In genomic region chr6:31776961-31777666, GRCh38 we compare ENCODE assay signal across 1 cellular context.
A peak's percentile ranks its signal among the peaks of the same experiment; 100 is the strongest.
TF ChIP-seq lines count a peak whose summit lies in the region.

VWA7 (minus strand) TSS chr6:31777328; CDS start chr6:31776779, 549 bp downstream.

TF ChIP-seq in K562, 482 proteins besides CTCF, POLR2A, EP300 and RAD21 (continued from another document and continues in another):
- TF ChIP-seq ZNF76 (CRISPR knock-in tag; IDR thresholded peaks at IDR 0.05; ENCODE audit: borderline replicate concordance): no peak
- peak; percentile 80 for TF ChIP-seq RBFOX2 (IDR thresholded peaks at IDR 0.05; ENCODE audit: low read depth, low read length)
- TF ChIP-seq MXI1 (IDR thresholded peaks at IDR 0.05; ENCODE audit: low read depth, low read length): no peak
- TF ChIP-seq HDAC2 (IDR thresholded peaks at IDR 0.05): peak; percentile 96
- TF ChIP-seq ZNF449 (CRISPR knock-in tag; IDR thresholded peaks at IDR 0.05): no peak
- TF ChIP-seq ZBTB34 (CRISPR knock-in tag; IDR thresholded peaks at IDR 0.05): no peak
- TF ChIP-seq HNRNPL (IDR thresholded peaks at IDR 0.05; ENCODE audit: low read depth, low read length): peak; percentile 69; the same call in 1 of the 2 replicates
- peak; percentile 91 for TF ChIP-seq CXXC5 (CRISPR knock-in tag; IDR thresholded peaks at IDR 0.05)
- no peak; the same call in 1 of the 2 replicates for TF ChIP-seq TRIM25 (IDR thresholded peaks at IDR 0.05; ENCODE audit: borderline replicate concordance)
- peak; percentile 90 for TF ChIP-seq CBFB (CRISPR knock-in tag; IDR thresholded peaks at IDR 0.05)
- peak; percentile 66; the same call in 1 of the 2 replicates for TF ChIP-seq CUX1 (CRISPR knock-in tag; IDR thresholded peaks at IDR 0.05)
- TF ChIP-seq RUNX1 (IDR thresholded peaks at IDR 0.05; ENCODE audit: low read depth): peak; percentile 89; the same call in 1 of the 2 replicates
- peak; percentile 57; the same call in 1 of the 2 replicates for TF ChIP-seq ERF (CRISPR knock-in tag; IDR thresholded peaks at IDR 0.05)
- TF ChIP-seq CREB1 (IDR thresholded peaks at IDR 0.05): peak; percentile 94
- TF ChIP-seq CREB1 (CRISPR knock-in tag; IDR thresholded peaks at IDR 0.05): peak; percentile 91
- TF ChIP-seq TCF3 (CRISPR knock-in tag; IDR thresholded peaks at IDR 0.05): peak; percentile 72
- peak; percentile 32 for TF ChIP-seq NUFIP1 (IDR thresholded peaks at IDR 0.05; ENCODE audit: partially characterized antibody)
- peak; percentile 82 for TF ChIP-seq ZBTB12 (CRISPR knock-in tag; IDR thresholded peaks at IDR 0.05)
- no peak for TF ChIP-seq ELK1 (CRISPR knock-in tag; IDR thresholded peaks at IDR 0.05)
- TF ChIP-seq IRF9 (tag; IDR thresholded peaks at IDR 0.05): no peak
- peak; percentile 79 for TF ChIP-seq MAFK (IDR thresholded peaks at IDR 0.05; ENCODE audit: low read length)
- TF ChIP-seq ATF6 (CRISPR knock-in tag; IDR thresholded peaks at IDR 0.05): peak; percentile 70; the same call in 1 of the 2 replicates
- TF ChIP-seq ID3 (CRISPR knock-in tag; IDR thresholded peaks at IDR 0.05): no peak
- peak; percentile 96 for TF ChIP-seq ID3 (tag; IDR thresholded peaks at IDR 0.05)
- peak; percentile 85; the same call in 1 of the 2 replicates for TF ChIP-seq TCF7 (IDR thresholded peaks at IDR 0.05; ENCODE audit: borderline replicate concordance)
- TF ChIP-seq PRPF4 (IDR thresholded peaks at IDR 0.05; ENCODE audit: insufficient read depth, low read depth, low read length, poor library complexity, severe bottlenecking): no peak
- peak; percentile 35; the same call in 1 of the 2 replicates for TF ChIP-seq ZFPM2 (CRISPR knock-in tag; IDR thresholded peaks at IDR 0.05)
- TF ChIP-seq ZNF551 (CRISPR knock-in tag; IDR thresholded peaks at IDR 0.05): no peak
- no peak for TF ChIP-seq IRF2 (CRISPR knock-in tag; IDR thresholded peaks at IDR 0.05)
- TF ChIP-seq ZNF316 (IDR thresholded peaks at IDR 0.05): peak; percentile 89
- no peak for TF ChIP-seq RBM17 (IDR thresholded peaks at IDR 0.05; ENCODE audit: borderline replicate concordance, low read depth, low read length)
- TF ChIP-seq ATF4 (CRISPR knock-in tag; IDR thresholded peaks at IDR 0.05): no peak; the same call in 1 of the 2 replicates
- TF ChIP-seq UBTF (IDR thresholded peaks at IDR 0.05; ENCODE audit: borderline replicate concordance in 1 of 2, low read depth in 2 of 2, low read length in 2 of 2): peak in 1 of 2 experiments; percentile 98; a peak in 2 of 4 replicates
- no peak for TF ChIP-seq STAG1 (CRISPR knock-in tag; IDR thresholded peaks at IDR 0.05; ENCODE audit: borderline replicate concordance)
- TF ChIP-seq ZNF197 (CRISPR knock-in tag; IDR thresholded peaks at IDR 0.05; ENCODE audit: low read depth): peak; percentile 95
